ENCODE assay signal across 29 cellular contexts in genomic region chr2:100977511-100977910, GRCh38. TPM values are rescaled to one million over a fixed set of nuclear protein-coding genes. Genes with fewer than 3 reads are reported as not detected.
A peak's percentile ranks its signal among the peaks of the same experiment; 100 is the strongest.
DNase-seq lines count a peak whose midpoint lies in the region; ATAC-seq, FAIRE-seq and TF ChIP-seq lines count a peak whose summit lies in the region.
"Had no signal": no experiment of that assay in that cellular context is flagged by ENCODE, and none has a peak within 500 bp of the region (broad histone marks: within the 10 kb centered on the region; RNA-seq: fewer than 3 reads in every experiment).

No MANE protein-coding gene starts in this region.

- intact Hi-C loops in endothelial cell of umbilical vein (cut with micrococcal nuclease) (no loop called here), stomach (cut with DNase I; ENCODE audit: low total_unique reads) (no loop called here)

- TF ChIP-seq CTCF in endothelial cell of umbilical vein (IDR thresholded peaks at IDR 0.05; ENCODE audit: extremely low read depth in 1 of 2, insufficient read depth in 1 of 2, low read depth in 1 of 2, low read length in 2 of 2) (no peak), osteoblast (IDR thresholded peaks at IDR 0.05; ENCODE audit: extremely low read depth, low read depth, low read length) (no peak), stomach (IDR thresholded peaks at IDR 0.05) (no peak)

- no peak overlapping the region for H3K9ac ChIP-seq in endothelial cell of umbilical vein (replicated peaks; ENCODE audit: extremely low read depth, insufficient read depth, low read length)

- H2AFZ ChIP-seq in endothelial cell of umbilical vein (ENCODE audit: low read depth, low read length), result no peak overlapping the region
- no peak overlapping the region for H2AFZ ChIP-seq in osteoblast (ENCODE audit: low read length)

- H3K4me1 ChIP-seq in endothelial cell of umbilical vein (ENCODE audit: control insufficient read depth, extremely low read depth, insufficient read depth, low read length) (peaks cover 11% of the 10 kb centered on the region), osteoblast (ENCODE audit: insufficient read depth, low read length) (peaks cover 20% of the 10 kb centered on the region), stomach (peaks cover 0 to 14% (median 0%) of the 10 kb centered on the region in 4 donors)
- H3K4me1 ChIP-seq: heart right ventricle, prostate gland had no signal

- no peaks in the 10 kb centered on the region for H3K9me3 ChIP-seq in endothelial cell of umbilical vein (replicated peaks; ENCODE audit: control insufficient read depth, insufficient read depth, low read length)
- no peaks in the 10 kb centered on the region for H3K9me3 ChIP-seq in osteoblast (ENCODE audit: low read depth, low read length)
- H3K9me3 ChIP-seq in stomach, result no peaks in the 10 kb centered on the region
- H3K9me3 ChIP-seq: heart right ventricle, prostate gland had no signal

- BruUV-seq in endothelial cell of umbilical vein (replicated peaks; lab: Mats Ljungman, UMichigan), result no TSS peak

- FAIRE-seq in endothelial cell of umbilical vein (lab: Jason Lieb, UNC), result no peak
- FAIRE-seq: H1, small intestine, TTC549, urothelium cell line had no signal

- dilution Hi-C loops in endothelial cell of umbilical vein (cut with MboI; ENCODE audit: extremely low pct_ligation_motif_present, low sequenced_read_pairs), result no loop called here

- H3K36me3 ChIP-seq in endothelial cell of umbilical vein (ENCODE audit: control insufficient read depth in 2 of 2, extremely low read depth in 1 of 2, insufficient read depth in 2 of 2, low read length in 2 of 2), result peaks cover 5 to 30% of the 10 kb centered on the region in 2 experiments
- no peaks in the 10 kb centered on the region for H3K36me3 ChIP-seq in osteoblast (ENCODE audit: insufficient read depth, low read length)
- H3K36me3 ChIP-seq in stomach, result peaks cover 21 to 97% (median 86%) of the 10 kb centered on the region in 4 donors
- H3K36me3 ChIP-seq: cardiac muscle cell, prostate gland had no signal

- no peaks in the 10 kb centered on the region for H4K20me1 ChIP-seq in endothelial cell of umbilical vein (replicated peaks; ENCODE audit: control insufficient read depth, extremely low read depth, insufficient read depth, low read length)
- H4K20me1 ChIP-seq in osteoblast (ENCODE audit: insufficient read depth, low read length), result no peaks in the 10 kb centered on the region

- CTCF ChIA-PET in endothelial cell of umbilical vein (lab: Charles Lee), result interaction anchor here (1.8 to 3.9 kb wide), 3 partner anchors 18 to 247 kb away, joined by 4 to 22 read pairs (median 6); no protein-coding TSS in a partner anchor

- H3K4me2 ChIP-seq in endothelial cell of umbilical vein (ENCODE audit: insufficient read depth, low read length), result no peak overlapping the region
- H3K4me2 ChIP-seq in osteoblast (ENCODE audit: insufficient read depth, low read length), result peak overlapping the region; percentile 53

- H3K79me2 ChIP-seq in endothelial cell of umbilical vein (ENCODE audit: control insufficient read depth, insufficient read depth, low read length) (no peaks in the 10 kb centered on the region), osteoblast (ENCODE audit: insufficient read depth, low read length) (no peaks in the 10 kb centered on the region)

- no peak for TF ChIP-seq EP300 in stomach (IDR thresholded peaks at IDR 0.05)

- no peak for TF ChIP-seq POLR2A in endothelial cell of umbilical vein (IDR thresholded peaks at IDR 0.05; ENCODE audit: low read depth, low read length)
- no peak for TF ChIP-seq POLR2A in stomach (IDR thresholded peaks at IDR 0.05)

- H3K4me3 ChIP-seq in endothelial cell of umbilical vein (replicated peaks in 1 of 3; ENCODE audit: insufficient read depth in 1 of 3, low read depth in 1 of 3, low read length in 3 of 3) (no peak overlapping the region), osteoblast (ENCODE audit: insufficient read depth, low read length) (no peak overlapping the region), stomach (no peak overlapping the region)
- H3K4me3 ChIP-seq: cardiac muscle cell, GM12878, heart right ventricle, lung, prostate gland had no signal

- POLR2A ChIA-PET in endothelial cell of umbilical vein (lab: Charles Lee), result no interaction called here

- 86 to 95% (median 92%) methylated on average over 11 to 12 of the region's 12 CpGs for WGBS in stomach, 5 donors

- peak; percentile 11 for ATAC-seq in HG02884 (IDR thresholded peaks at IDR 0.05; ENCODE audit: unreplicated experiment)
- no peak for ATAC-seq in HG02642 (IDR thresholded peaks at IDR 0.05; ENCODE audit: poor library complexity, unreplicated experiment)
- ATAC-seq in GM18517 (IDR thresholded peaks at IDR 0.05; ENCODE audit: unreplicated experiment), result no peak
- ATAC-seq: effector memory CD8-positive, alpha-beta T cell; heart right ventricle had no signal

- DNase-seq in endothelial cell of umbilical vein (ENCODE audit: low read depth, low spot score), result no peak
- DNase-seq in osteoblast (ENCODE audit: insufficient read length, low spot score, missing footprints), result no peak
- peak; percentile 19 for DNase-seq in stomach
- no peak for DNase-seq in HPDE6-E6E7 (ENCODE audit: extremely low spot score)
- DNase-seq in stimulated activated naive CD4-positive, alpha-beta T cell treated with Interleukin-2 at 50 U/mL for 16 hours (lab: John Stamatoyannopoulos, UW), result no peak
- DNase-seq: activated CD8-positive, alpha-beta memory T cell treated with anti-CD3 and anti-CD28 coated beads, Interleukin-2, amount 50 U/mL, for 4 hours; amygdala; CD4-positive, CD25-positive, alpha-beta regulatory T cell; cortex of kidney; effector memory CD8-positive, alpha-beta T cell; EL; foreskin fibroblast; heart right ventricle; KBM-7; NCI-H2029; NCI-H526 treated with DMSO at 0.1 percent for 48 hours; small intestine; stimulated activated CD4-positive, alpha-beta T cell treated with anti-CD3 and anti-CD28 coated beads, Interleukin-1b, Interleukin-23, amount 100 ng/mL, for 48 hours; stimulated activated CD8-positive, alpha-beta memory T cell treated with anti-CD3 and anti-CD28 coated beads, Interleukin-4, amount 100 ng/mL, for 48 hours had no signal

- peak overlapping the region; percentile 83 for H3K27ac ChIP-seq in endothelial cell of umbilical vein (ENCODE audit: insufficient read depth, low read depth, low read length)
- H3K27ac ChIP-seq in osteoblast (ENCODE audit: low read depth, low read length), result peak overlapping the region; percentile 74
- peak overlapping the region in 3 of 5 donors; percentile 19 to 76 (median 62) for H3K27ac ChIP-seq in stomach
- H3K27ac ChIP-seq: cardiac muscle cell, heart right ventricle, prostate gland had no signal

- H3K9me1 ChIP-seq in endothelial cell of umbilical vein (replicated peaks; ENCODE audit: control insufficient read depth, extremely low read depth, insufficient read depth, low read length), result no peaks in the 10 kb centered on the region

- H3K27me3 ChIP-seq in endothelial cell of umbilical vein (ENCODE audit: control insufficient read depth in 2 of 2, insufficient read depth in 2 of 2, low read length in 2 of 2) (no peaks in the 10 kb centered on the region), osteoblast (ENCODE audit: insufficient read depth, low read length) (no peaks in the 10 kb centered on the region), stomach (no peaks in the 10 kb centered on the region)
- H3K27me3 ChIP-seq: cardiac muscle cell, heart right ventricle had no signal

TF ChIP-seq in endothelial cell of umbilical vein, 7 proteins besides CTCF, POLR2A, EP300 and RAD21:
- no peak for TF ChIP-seq GATA2 (IDR thresholded peaks at IDR 0.05; ENCODE audit: insufficient read depth, insufficient read length, low read depth, low read length)
- no peak for TF ChIP-seq MYC (IDR thresholded peaks at IDR 0.05; ENCODE audit: low read depth, low read length)
- no peak for TF ChIP-seq POLR2AphosphoS5 (IDR thresholded peaks at IDR 0.05; ENCODE audit: insufficient read depth, low read depth, low read length)
- no peak for TF ChIP-seq FOS (IDR thresholded peaks at IDR 0.05; ENCODE audit: borderline replicate concordance, insufficient read depth, low read length)
- TF ChIP-seq JUN (IDR thresholded peaks at IDR 0.05; ENCODE audit: borderline replicate concordance, insufficient read depth, insufficient read length, low read depth), result no peak
- TF ChIP-seq MAX (IDR thresholded peaks at IDR 0.05; ENCODE audit: insufficient read depth, insufficient read length), result no peak
- TF ChIP-seq EZH2 (IDR thresholded peaks at IDR 0.05; ENCODE audit: borderline replicate concordance, low read depth, low read length, severe bottlenecking), result no peak

RNA-seq across cellular contexts. Expression of gene RPL31, which starts 24.6 kb away (rescaled TPM):
- total RNA-seq in endothelial cell of umbilical vein (1,337 and 1,355 TPM in 2 replicates), osteoblast (760 and 907 TPM in 2 replicates), stomach (1,000 to 10,000 TPM in 4 of 5 donors, 100 to 1,000 TPM in 1; 272 to 1,474 (median 1,038) TPM)
- polyA plus RNA-seq in endothelial cell of umbilical vein (975 and 1,137 TPM in 2 replicates), stomach (1,000 to 10,000 TPM; 5,640 to 7,137 (median 6,556) TPM)
- 3,338 and 4,040 TPM in 2 replicates for polyA plus RNA-seq in endothelial cell of umbilical vein (2011; cell fraction: cytosol; rRNA removed)
- polyA plus RNA-seq in endothelial cell of umbilical vein (2011; cell fraction: nucleus; rRNA removed), result 767 and 904 TPM in 2 replicates
- polyA plus RNA-seq in endothelial cell of umbilical vein (2012), result 4,052 and 5,308 TPM in 2 replicates
- polyA minus RNA-seq in endothelial cell of umbilical vein, result 521 and 829 TPM in 2 replicates
- 362 TPM for polyA minus RNA-seq in endothelial cell of umbilical vein (2011; cell fraction: cytosol; rRNA and poly(A)+ RNA removed)
- polyA minus RNA-seq in endothelial cell of umbilical vein (2011; cell fraction: nucleus; rRNA and poly(A)+ RNA removed), result 83.9 and 84.4 TPM in 2 replicates
